Comparison of ENCODE assay signal across 1 cellular context in genomic region chr16:1770328-1771071, GRCh38.
TF ChIP-seq lines count a peak whose summit lies in the region.

No MANE protein-coding gene starts in this region.

TF ChIP-seq in HEK293, 187 proteins besides CTCF, POLR2A, EP300 and RAD21 (continued from another document and continues in another):
- TF ChIP-seq TSHZ1 (tag by site-specific recombination; IDR thresholded peaks at IDR 0.05; ENCODE audit: borderline replicate concordance) (no peak), ZSCAN23 (tag by site-specific recombination; IDR thresholded peaks at IDR 0.05) (no peak), ZNF239 (tag by site-specific recombination; IDR thresholded peaks at IDR 0.05) (no peak; the same call in 1 of the 2 replicates), ZNF140 (tag by site-specific recombination; IDR thresholded peaks at IDR 0.05) (no peak), ZNF48 (tag by site-specific recombination; IDR thresholded peaks at IDR 0.05) (no peak), ZSCAN5A (tag by site-specific recombination; IDR thresholded peaks at IDR 0.05) (0 out of 2 replicates have a peak, but pooled peaks have one; percentile 32), GLI2 (tag by site-specific recombination; IDR thresholded peaks at IDR 0.05; ENCODE audit: borderline replicate concordance, low read depth) (no peak), ZNF157 (tag by site-specific recombination; IDR thresholded peaks at IDR 0.05) (no peak), ZNF335 (tag by site-specific recombination; conservative IDR thresholded peaks at IDR 0.05) (peak; percentile 68), TRIM28 (IDR thresholded peaks at IDR 0.05; ENCODE audit: borderline replicate concordance, low read length) (no peak), ZNF596 (tag by site-specific recombination; IDR thresholded peaks at IDR 0.05) (no peak), ZNF692 (tag by site-specific recombination; IDR thresholded peaks at IDR 0.05) (no peak), ZNF174 (tag by site-specific recombination; IDR thresholded peaks at IDR 0.05) (no peak), KLF7 (tag by site-specific recombination; IDR thresholded peaks at IDR 0.05; ENCODE audit: borderline replicate concordance) (peak; percentile 46; the same call in 1 of the 2 replicates), ZNF292 (tag by site-specific recombination; IDR thresholded peaks at IDR 0.05; ENCODE audit: borderline replicate concordance, low read depth) (no peak), ZNF114 (tag by site-specific recombination; IDR thresholded peaks at IDR 0.05) (no peak), PRDM4 (tag by site-specific recombination; IDR thresholded peaks at IDR 0.05) (no peak), KLF10 (tag by site-specific recombination; IDR thresholded peaks at IDR 0.05) (no peak), BCL11A (tag by site-specific recombination; IDR thresholded peaks at IDR 0.05; ENCODE audit: low read depth) (no peak), ZNF19 (tag by site-specific recombination; IDR thresholded peaks at IDR 0.05; ENCODE audit: low read depth) (no peak), ZNF266 (tag by site-specific recombination; IDR thresholded peaks at IDR 0.05; ENCODE audit: low read depth) (no peak), ZNF658 (tag by site-specific recombination; IDR thresholded peaks at IDR 0.05) (no peak), ZNF248 (tag by site-specific recombination; IDR thresholded peaks at IDR 0.05) (no peak), GLIS2 (tag by site-specific recombination; IDR thresholded peaks at IDR 0.05) (peak; percentile 15), ZNF449 (tag by site-specific recombination; IDR thresholded peaks at IDR 0.05) (peak; percentile 79; the same call in 1 of the 2 replicates), ZNF580 (tag by site-specific recombination; IDR thresholded peaks at IDR 0.05) (no peak), KLF17 (tag by site-specific recombination; IDR thresholded peaks at IDR 0.05) (peak; percentile 69; the same call in 1 of the 2 replicates), ZBTB7A (tag by site-specific recombination; IDR thresholded peaks at IDR 0.05; ENCODE audit: low read depth) (no peak), ZFHX2 (tag by site-specific recombination; conservative IDR thresholded peaks at IDR 0.05) (peak; percentile 68), ZNF2 (tag by site-specific recombination; IDR thresholded peaks at IDR 0.05) (peak; percentile 76), ZBTB11 (tag by site-specific recombination; conservative IDR thresholded peaks at IDR 0.05; ENCODE audit: low read depth) (0 out of 2 replicates have a peak, but pooled peaks have one; percentile 27), ZNF302 (tag by site-specific recombination; IDR thresholded peaks at IDR 0.05; ENCODE audit: low read depth) (no peak), FEZF1 (tag by site-specific recombination; IDR thresholded peaks at IDR 0.05) (no peak), REPIN1 (tag by site-specific recombination; IDR thresholded peaks at IDR 0.05; ENCODE audit: low read depth) (no peak), ZNF654 (tag by site-specific recombination; IDR thresholded peaks at IDR 0.05; ENCODE audit: low read depth) (no peak), ZNF549 (tag by site-specific recombination; IDR thresholded peaks at IDR 0.05) (no peak), ZNF529 (tag by site-specific recombination; IDR thresholded peaks at IDR 0.05; ENCODE audit: insufficient replicate concordance) (no peak), ZNF747 (tag by site-specific recombination; IDR thresholded peaks at IDR 0.05) (no peak), ZNF184 (tag by site-specific recombination; IDR thresholded peaks at IDR 0.05) (no peak), ZNF704 (tag by site-specific recombination; IDR thresholded peaks at IDR 0.05) (no peak), ZNF155 (tag by site-specific recombination; IDR thresholded peaks at IDR 0.05) (no peak), ZNF558 (tag by site-specific recombination; IDR thresholded peaks at IDR 0.05) (no peak), IKZF3 (tag by site-specific recombination; IDR thresholded peaks at IDR 0.05) (peak; percentile 85), ZNF701 (tag by site-specific recombination; IDR thresholded peaks at IDR 0.05) (no peak), ELK4 (IDR thresholded peaks at IDR 0.05; ENCODE audit: borderline replicate concordance, low read depth, low read length) (no peak), ZNF37A (tag by site-specific recombination; IDR thresholded peaks at IDR 0.05) (no peak), PBX3 (CRISPR knock-in tag; IDR thresholded peaks at IDR 0.05) (no peak)
